In the genomic region with DNA sequence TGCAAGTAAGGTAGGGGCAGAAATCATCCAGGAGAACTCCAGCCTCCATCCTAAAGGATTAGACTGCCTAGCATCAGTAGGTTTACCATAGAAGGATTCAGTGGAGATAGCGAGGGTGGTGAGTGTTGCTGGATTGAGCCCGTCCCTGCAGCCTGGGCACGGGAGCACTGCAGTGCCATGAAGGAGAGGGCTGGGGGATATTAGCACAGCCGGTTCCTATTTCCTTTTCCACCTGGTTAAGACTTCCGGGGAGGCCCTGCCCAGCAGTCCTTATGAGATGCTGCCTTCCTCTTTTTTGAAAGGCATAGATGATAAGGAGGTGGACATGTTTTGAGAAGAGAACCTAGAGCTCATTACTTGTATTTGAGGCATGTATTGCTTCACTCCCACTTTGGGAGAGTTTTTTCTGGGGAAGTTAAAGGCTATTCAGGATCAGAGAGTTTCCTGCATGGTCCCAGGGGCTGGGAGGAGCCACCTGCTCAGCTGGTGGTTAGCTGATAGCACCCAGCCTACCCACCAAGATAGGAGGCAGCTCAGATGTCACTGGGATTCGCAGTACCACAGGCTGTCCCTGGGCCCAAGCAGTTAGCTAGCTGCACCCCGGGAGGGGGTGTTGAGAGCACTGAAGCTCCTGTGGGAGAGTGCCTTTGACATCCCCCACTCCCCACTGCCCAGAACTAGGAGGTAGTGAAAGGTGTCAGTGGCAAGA, we compare ENCODE assay signal across 9 cellular contexts. TPM values are rescaled to one million over a fixed set of nuclear protein-coding genes. Genes with fewer than 3 reads are reported as not detected.
DNase-seq lines count a peak whose midpoint lies in the region; ATAC-seq and TF ChIP-seq lines count a peak whose summit lies in the region.
"Had no signal": no experiment of that assay in that cellular context is flagged by ENCODE, and none has a peak within 500 bp of the region (broad histone marks: within the 10 kb centered on the region; RNA-seq: fewer than 3 reads in every experiment).

No MANE protein-coding gene starts in this region.

- H3K4me1 Mint-ChIP-seq in WTC11, result peaks cover 98% of the 10 kb centered on the region
- H3K4me1 Mint-ChIP-seq in immature natural killer cell, result peaks cover 97 to 98% of the 10 kb centered on the region in 2 donors

- H3K36me3 Mint-ChIP-seq in WTC11 (peaks cover 7% of the 10 kb centered on the region; the same call in 1 of the 2 replicates), immature natural killer cell (peaks cover 0 to 7% (median 3%) of the 10 kb centered on the region in 3 donors)

- H3K27me3 Mint-ChIP-seq in WTC11 (ENCODE audit: low read depth) (no peaks in the 10 kb centered on the region), immature natural killer cell (ENCODE audit: low read depth in 3 of 3) (peaks cover 8 to 15% (median 13%) of the 10 kb centered on the region in 3 donors)

- TF ChIP-seq POLR2A in GM18505 (IDR thresholded peaks at IDR 0.05; ENCODE audit: borderline replicate concordance, extremely low read depth, insufficient read depth, insufficient read length), result no peak

- DNase-seq in NCI-H2107 treated with DMSO at 0.1 percent for 48 hours (lab: John Stamatoyannopoulos, UW; ENCODE audit: unreplicated experiment) (peak; percentile 44), NCI-H2107 (lab: John Stamatoyannopoulos, UW) (no peak), WTC11 (ENCODE audit: low spot score) (no peak), immature natural killer cell (no peak), substantia nigra (lab: John Stamatoyannopoulos, UW) (no peak)
- DNase-seq: activated T-cell treated with anti-CD3 and anti-CD28 coated beads, Interleukin-2, amount 50 U/mL, for 72 hours had no signal

- peak overlapping the region; percentile 28; the same call in 1 of the 2 replicates for H3K4me3 Mint-ChIP-seq in WTC11
- H3K4me3 Mint-ChIP-seq in immature natural killer cell, result peak overlapping the region; percentile 79 to 88 (median 85)

- peak overlapping the region; percentile 84 for H3K27ac ChIP-seq in substantia nigra (ENCODE audit: low read depth, low read length, poor library complexity, severe bottlenecking)

- CTCF ChIA-PET in WTC11 (lab: Charles Lee), result interaction anchor here (1.0 to 4.7 kb wide), 7 partner anchors 17 to 262 kb away, joined by 3 to 21 read pairs (median 5); partner anchors contain the start of genes ACTN4 and FAM98C

- POLR2A ChIA-PET in WTC11 (lab: Charles Lee), result interaction anchor here (0.7 to 3.8 kb wide), 5 partner anchors 10 to 30 kb away, joined by 3 to 44 read pairs (median 20); partner anchors contain the start of gene ACTN4

- H3K27ac Mint-ChIP-seq in WTC11, result peak overlapping the region; percentile 100
- H3K27ac Mint-ChIP-seq in immature natural killer cell, result peak overlapping the region; percentile 83 to 99 (median 94)
- H3K27ac Mint-ChIP-seq: activated T-cell treated with anti-CD3 and anti-CD28 coated beads, Interleukin-2, amount 50 U/mL, for 72 hours had no signal

- no peaks in the 10 kb centered on the region for H3K9me3 Mint-ChIP-seq in WTC11
- no peaks in the 10 kb centered on the region for H3K9me3 Mint-ChIP-seq in immature natural killer cell
- H3K9me3 Mint-ChIP-seq: activated T-cell treated with anti-CD3 and anti-CD28 coated beads, Interleukin-2, amount 50 U/mL, for 72 hours had no signal

- no peak for TF ChIP-seq CTCF in WTC11 (IDR thresholded peaks at IDR 0.05)

- no peak for ATAC-seq in WTC11
- ATAC-seq in GM18505 (IDR thresholded peaks at IDR 0.05; ENCODE audit: unreplicated experiment), result no peak
- no peak for ATAC-seq in GM21576 (IDR thresholded peaks at IDR 0.05; ENCODE audit: unreplicated experiment)
- ATAC-seq in HG03565 (IDR thresholded peaks at IDR 0.05; ENCODE audit: unreplicated experiment), result no peak
- ATAC-seq: activated T-cell treated with anti-CD3 and anti-CD28 coated beads, Interleukin-2, amount 50 U/mL, for 72 hours had no signal

TF ChIP-seq in WTC11, 78 proteins besides CTCF, POLR2A, EP300 and RAD21:
- TF ChIP-seq, protein P1, sequence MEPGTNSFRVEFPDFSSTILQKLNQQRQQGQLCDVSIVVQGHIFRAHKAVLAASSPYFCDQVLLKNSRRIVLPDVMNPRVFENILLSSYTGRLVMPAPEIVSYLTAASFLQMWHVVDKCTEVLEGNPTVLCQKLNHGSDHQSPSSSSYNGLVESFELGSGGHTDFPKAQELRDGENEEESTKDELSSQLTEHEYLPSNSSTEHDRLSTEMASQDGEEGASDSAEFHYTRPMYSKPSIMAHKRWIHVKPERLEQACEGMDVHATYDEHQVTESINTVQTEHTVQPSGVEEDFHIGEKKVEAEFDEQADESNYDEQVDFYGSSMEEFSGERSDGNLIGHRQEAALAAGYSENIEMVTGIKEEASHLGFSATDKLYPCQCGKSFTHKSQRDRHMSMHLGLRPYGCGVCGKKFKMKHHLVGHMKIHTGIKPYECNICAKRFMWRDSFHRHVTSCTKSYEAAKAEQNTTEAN (CRISPR knock-in tag; IDR thresholded peaks at IDR 0.05), result no peak
- TF ChIP-seq NFE2L1 (CRISPR knock-in tag; IDR thresholded peaks at IDR 0.05), result no peak
- TF ChIP-seq RORB (CRISPR knock-in tag; IDR thresholded peaks at IDR 0.05), result no peak
- no peak for TF ChIP-seq TCF7 (CRISPR knock-in tag; IDR thresholded peaks at IDR 0.05; ENCODE audit: low read depth)

RNA-seq across cellular contexts. Expression of gene ACTN4, which starts 17.2 kb away (rescaled TPM):
- 484 to 511 TPM (median 506 TPM) in 3 replicates for total RNA-seq in WTC11 (2021)
- 10 to 100 TPM in 2 of 3 donors, 1 to 10 TPM in 1; 8.5 to 68.3 (median 17.4) TPM for polyA plus RNA-seq in immature natural killer cell

RNA-seq across cellular contexts. Expression of gene EIF3K, which starts 45.7 kb away (rescaled TPM):
- total RNA-seq in WTC11 (2021), result 389 to 416 TPM (median 410 TPM) in 3 replicates
- polyA plus RNA-seq in immature natural killer cell, result 100 to 1,000 TPM; 338 to 456 (median 383) TPM

RNA-seq across cellular contexts. Expression of gene MAP4K1, which starts 46.9 kb away (rescaled TPM):
- 14.0 to 25.0 TPM (median 24.5 TPM) in 3 replicates for total RNA-seq in WTC11 (2021)
- polyA plus RNA-seq in immature natural killer cell, result 10 to 100 TPM; 52.1 to 98.1 (median 67.0) TPM
